8 cellular contexts compared by ENCODE assay signal in genomic region chr2:135530313-135531230, GRCh38. TPM values are rescaled to one million over a fixed set of nuclear protein-coding genes. Genes with fewer than 3 reads are reported as not detected.
DNase-seq lines count a peak whose midpoint lies in the region; ATAC-seq, FAIRE-seq and TF ChIP-seq lines count a peak whose summit lies in the region.

Gene ZRANB3 (minus strand): TSS chr2:135531218.

- H3K9me3 Mint-ChIP-seq in CD4-positive, CD25-positive, alpha-beta regulatory T cell: no peaks in the 10 kb centered on the region

- H3K36me3 Mint-ChIP-seq in CD4-positive, CD25-positive, alpha-beta regulatory T cell: no peaks in the 10 kb centered on the region

- H3K9me3 ChIP-seq in CD4-positive, CD25-positive, alpha-beta regulatory T cell (ENCODE audit: control insufficient read depth in 2 of 2, low read length in 2 of 2): no peaks in the 10 kb centered on the region
- H3K9me3 ChIP-seq in HepG2 (ENCODE audit: low read length): no peaks in the 10 kb centered on the region

- TF ChIP-seq CTCF in HepG2 (CRISPR knock-in tag; IDR thresholded peaks at IDR 0.05): no peak

- CTCF ChIA-PET in HepG2 (lab: Yijun Ruan, JAX; ENCODE audit: low intra/inter-chr PET ratio, low total read pairs): no interaction called here

- peak; percentile 45 to 58; a peak in 3 of 4 replicates for TF ChIP-seq POLR2A in HepG2 (IDR thresholded peaks at IDR 0.05; ENCODE audit: insufficient read depth in 1 of 2, low read depth in 2 of 2, low read length in 2 of 2)

- no peak for FAIRE-seq in HepG2 (lab: Jason Lieb, UNC)

- no peaks in the 10 kb centered on the region for H3K36me3 ChIP-seq in CD4-positive, CD25-positive, alpha-beta regulatory T cell (ENCODE audit: control insufficient read depth, insufficient read depth, low read length)
- H3K36me3 ChIP-seq in HepG2 (replicated peaks in 1 of 2; ENCODE audit: control insufficient read depth in 1 of 2, insufficient read depth in 2 of 2, low read length in 2 of 2): no peaks in the 10 kb centered on the region

- no peaks in the 10 kb centered on the region for H4K20me1 ChIP-seq in HepG2 (ENCODE audit: insufficient read depth, low read length)

- DNase-seq in CD4-positive, CD25-positive, alpha-beta regulatory T cell: peak; percentile 93 to 99 (median 97)
- DNase-seq in NCI-H774 (lab: John Stamatoyannopoulos, UW) (peak; percentile 95), dermis blood vessel endothelial cell (peak; percentile 98), HepG2 (ENCODE audit: low spot score) (peak; percentile 99)
- DNase-seq in activated CD4-positive, alpha-beta T cell treated with anti-CD3 and anti-CD28 coated beads, Interleukin-2, amount 50 U/mL, for 48 hours: peak; percentile 91 to 94
- peak; percentile 78 to 83 for DNase-seq in stimulated activated CD4-positive, alpha-beta T cell treated with anti-CD3 and anti-CD28 coated beads, Interleukin-2, amount 100 ng/mL, for 48 hours

- intact Hi-C loops in HepG2 (cut with micrococcal nuclease; ENCODE audit: unreplicated experiment): loop anchor here (1.0 to 10.0 kb wide), 5 partner anchors 58 to 613 kb away; partner anchors contain the start of genes CCNT2 and UBXN4

- in situ Hi-C loops in HepG2 (cut with HindIII; ENCODE audit: extremely low pct_ligation_motif_present, low pct_unique_long_range_greater_than_20kb): no loop called here

- H2AFZ ChIP-seq in HepG2 (ENCODE audit: low read length): peak within 1 kb of the TSS; percentile 98

- H3K4me3 Mint-ChIP-seq in CD4-positive, CD25-positive, alpha-beta regulatory T cell: no peak within 1 kb of the TSS

- peak within 1 kb of the TSS; percentile 94 for H3K9ac ChIP-seq in HepG2 (ENCODE audit: insufficient read depth, low read depth, low read length)

- 1% methylated on average over 46 of the region's 46 CpGs for WGBS in HepG2 (ENCODE audit: low lambda C conversion rate)

- peak; percentile 77 for ATAC-seq in CD4-positive, CD25-positive, alpha-beta regulatory T cell (ENCODE audit: low read depth in 2 of 2)
- peak; percentile 70 for ATAC-seq in GM19452 (IDR thresholded peaks at IDR 0.05; ENCODE audit: unreplicated experiment)
- peak; percentile 63 for ATAC-seq in HG03571 (IDR thresholded peaks at IDR 0.05; ENCODE audit: unreplicated experiment)
- peak; percentile 88 for ATAC-seq in HepG2

- peaks cover 20% of the 10 kb centered on the region for H3K4me1 ChIP-seq in CD4-positive, CD25-positive, alpha-beta regulatory T cell (ENCODE audit: control insufficient read depth, insufficient read depth, low read length, poor library complexity, severe bottlenecking)
- peaks cover 48% of the 10 kb centered on the region for H3K4me1 ChIP-seq in HepG2 (ENCODE audit: insufficient read depth, low read length)

- peak within 1 kb of the TSS; percentile 87 for H3K4me2 ChIP-seq in HepG2 (ENCODE audit: low read depth, low read length)

- peak within 1 kb of the TSS; percentile 99 for H3K4me3 ChIP-seq in CD4-positive, CD25-positive, alpha-beta regulatory T cell (ENCODE audit: low read depth, low read length)
- peak within 1 kb of the TSS; percentile 76 to 94 (median 87) for H3K4me3 ChIP-seq in HepG2 (replicated peaks in 1 of 3; ENCODE audit: insufficient read depth in 1 of 3, low read depth in 2 of 3, low read length in 3 of 3)

- peaks cover 0 to 34% (median 24%) of the 10 kb centered on the region in 4 donors for H3K4me1 Mint-ChIP-seq in CD4-positive, CD25-positive, alpha-beta regulatory T cell

- H3K27ac ChIP-seq in CD4-positive, CD25-positive, alpha-beta regulatory T cell (ENCODE audit: insufficient read depth, low read length, poor library complexity, severe bottlenecking): peak within 1 kb of the TSS; percentile 92
- peak within 1 kb of the TSS; percentile 95 for H3K27ac ChIP-seq in HepG2 (ENCODE audit: extremely low read length, insufficient read depth, low read length)

- no peaks in the 10 kb centered on the region for H3K27me3 Mint-ChIP-seq in CD4-positive, CD25-positive, alpha-beta regulatory T cell

- peak within 1 kb of the TSS in 2 of 3 donors; percentile 56 to 91 for H3K27ac Mint-ChIP-seq in CD4-positive, CD25-positive, alpha-beta regulatory T cell

- no peaks in the 10 kb centered on the region for H3K27me3 ChIP-seq in CD4-positive, CD25-positive, alpha-beta regulatory T cell (ENCODE audit: control insufficient read depth, insufficient read depth, low read length)
- no peaks in the 10 kb centered on the region; a peak in 1 of 5 replicates for H3K27me3 ChIP-seq in HepG2 (ENCODE audit: control insufficient read depth in 1 of 2, insufficient read depth in 2 of 2, low read length in 2 of 2)

- TF ChIP-seq EP300 in HepG2 (IDR thresholded peaks at IDR 0.05; ENCODE audit: low read depth in 2 of 2, low read length in 2 of 2): no peak
- no peak for TF ChIP-seq EP300 in HepG2 (CRISPR knock-in tag; IDR thresholded peaks at IDR 0.05; ENCODE audit: borderline replicate concordance)

- BruUV-seq in HepG2 (replicated peaks; lab: Mats Ljungman, UMichigan): TSS peak; percentile 77

- peaks cover 72% of the 10 kb centered on the region for H3K79me2 ChIP-seq in HepG2 (ENCODE audit: insufficient read depth, low read length)

- POLR2A ChIA-PET in HepG2 (lab: Yijun Ruan, JAX): interaction anchor here (0.6 to 1.4 kb wide), 26 partner anchors 9 to 1118 kb away, joined by 3 to 15 read pairs (median 4); partner anchors contain the start of genes CCNT2 and UBXN4

- TF ChIP-seq RAD21 in HepG2 (CRISPR knock-in tag; IDR thresholded peaks at IDR 0.05): no peak

TF ChIP-seq in HepG2, 621 proteins besides CTCF, POLR2A, EP300 and RAD21 (continues in another document):
- TF ChIP-seq ZNF792 (CRISPR knock-in tag; IDR thresholded peaks at IDR 0.05) (peak; percentile 20; the same call in 1 of the 2 replicates), SKIL (CRISPR knock-in tag; IDR thresholded peaks at IDR 0.05; ENCODE audit: borderline replicate concordance) (peak; percentile 26; the same call in 1 of the 2 replicates), SYNCRIP (IDR thresholded peaks at IDR 0.05; ENCODE audit: insufficient read depth, low read depth, low read length) (no peak), POLR2G (IDR thresholded peaks at IDR 0.05; ENCODE audit: low read depth, low read length) (peak; percentile 77), GATA4 (IDR thresholded peaks at IDR 0.05; ENCODE audit: borderline replicate concordance, low read depth) (no peak), ZEB1 (IDR thresholded peaks at IDR 0.05; ENCODE audit: insufficient replicate concordance, low read depth) (peak; percentile 68), FOXJ3 (CRISPR knock-in tag; IDR thresholded peaks at IDR 0.05; ENCODE audit: borderline replicate concordance) (no peak), ZNF709 (CRISPR knock-in tag; IDR thresholded peaks at IDR 0.05) (no peak)

RNA-seq across cellular contexts. Expression of gene ZRANB3, which starts in this region (rescaled TPM):
- total RNA-seq in CD4-positive, CD25-positive, alpha-beta regulatory T cell: 4.6 TPM
- polyA plus RNA-seq in CD4-positive, CD25-positive, alpha-beta regulatory T cell: 1 to 10 TPM; 2.2 to 3.7 (median 3.1) TPM
- total RNA-seq in dermis blood vessel endothelial cell (4.9 and 8.0 TPM in 2 replicates), HepG2 (2016; rRNA removed; fragmentation: Illumina TruSeq; extraction: Trizol) (25.2 and 33.5 TPM in 2 replicates)
- total RNA-seq in HepG2 (2016; cell fraction: cytosol; rRNA removed; fragmentation: Illumina TruSeq; extraction: Trizol; ENCODE audit: low read depth): 11.9 and 14.3 TPM in 2 replicates
- total RNA-seq in HepG2 (2016; cell fraction: insoluble cytoplasmic fraction; rRNA removed; fragmentation: Illumina TruSeq; extraction: Trizol): 22.7 and 34.0 TPM in 2 replicates
- total RNA-seq in HepG2 (2016; cell fraction: membrane; rRNA removed; fragmentation: Illumina TruSeq; extraction: Trizol): 12.9 and 16.9 TPM in 2 replicates
- total RNA-seq in HepG2 (2016; cell fraction: nucleus; rRNA removed; fragmentation: Illumina TruSeq; extraction: Trizol): 38.1 and 39.6 TPM in 2 replicates
- 4.8 and 5.8 TPM in 2 replicates for polyA plus RNA-seq in HepG2 (2011; rRNA removed)
- 3.2 and 4.2 TPM in 2 replicates for polyA plus RNA-seq in HepG2 (2011; cell fraction: cytosol; rRNA removed)
- polyA plus RNA-seq in HepG2 (2011; cell fraction: nucleus; rRNA removed): 3.5 TPM in 2 replicates
- 5.6 and 8.0 TPM in 2 replicates for polyA plus RNA-seq in HepG2 (2012)
- polyA plus RNA-seq in HepG2 (2016; cell fraction: cytosol; fragmentation: Illumina TruSeq; extraction: Trizol; ENCODE audit: low read depth): 2.7 and 2.8 TPM in 2 replicates
- polyA plus RNA-seq in HepG2 (2016; cell fraction: insoluble cytoplasmic fraction; fragmentation: Illumina TruSeq; extraction: Trizol; ENCODE audit: low read depth): 15.1 and 15.2 TPM in 2 replicates
- polyA plus RNA-seq in HepG2 (2016; cell fraction: membrane; fragmentation: Illumina TruSeq; extraction: Trizol; ENCODE audit: low read depth): 4.1 and 5.0 TPM in 2 replicates
- 10.7 and 11.3 TPM in 2 replicates for polyA plus RNA-seq in HepG2 (2016; cell fraction: nucleus; fragmentation: Illumina TruSeq; extraction: Trizol; ENCODE audit: insufficient read depth, low read depth)
- 3.3 and 6.3 TPM in 2 replicates for polyA minus RNA-seq in HepG2 (2011; rRNA and poly(A)+ RNA removed; ENCODE audit: low replicate concordance)
- 12.1 and 13.3 TPM in 2 replicates for polyA minus RNA-seq in HepG2 (2011; cell fraction: cytosol; rRNA and poly(A)+ RNA removed)
- 35.9 and 36.2 TPM in 2 replicates for polyA minus RNA-seq in HepG2 (2011; cell fraction: nucleus; rRNA and poly(A)+ RNA removed)

Comparison
In these comparisons a context has a peak if more than half of its experiments do, and no peak if none do; other contexts are left out.
1. Peak in every context shown above with its lines: DNase-seq, ATAC-seq, H3K4me3 ChIP-seq and H3K27ac ChIP-seq.